Comparison of ENCODE assay signal across 17 cellular contexts in the genomic region with DNA sequence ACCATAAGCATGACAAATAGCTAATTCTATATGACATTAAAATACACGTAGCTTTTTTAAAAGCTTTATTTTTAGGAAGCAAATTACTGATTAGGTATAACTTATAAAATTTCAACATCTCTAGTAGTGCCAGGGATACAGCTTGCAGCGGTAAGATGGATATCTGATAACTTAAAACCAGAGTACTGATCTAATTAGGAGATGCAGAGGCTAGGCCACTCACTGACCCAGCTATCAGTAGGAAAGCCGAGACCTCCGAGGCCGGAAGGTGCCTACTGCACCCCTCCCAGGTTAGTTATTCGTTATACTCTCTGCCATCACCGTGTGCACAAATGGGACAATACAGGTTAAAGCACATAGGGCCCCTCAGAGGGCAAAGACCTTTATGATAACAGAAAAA.
"Had no signal": no experiment of that assay in that cellular context is flagged by ENCODE, and none has a peak within 500 bp of the region (broad histone marks: within the 10 kb centered on the region; RNA-seq: fewer than 3 reads in every experiment).

No MANE protein-coding gene starts in this region.

- H3K4me1 ChIP-seq: ascending aorta, breast epithelium, lower lobe of right lung, tibial artery, uterus had no signal

- ATAC-seq: heart left ventricle, left cardiac atrium, lower lobe of right lung, right cardiac atrium had no signal

- H3K4me3 ChIP-seq: ascending aorta, breast epithelium, heart left ventricle, lower lobe of right lung, skin epidermis, tibial artery, uterus had no signal

- H3K9me3 ChIP-seq: lower lobe of right lung, uterus had no signal

- H3K36me3 ChIP-seq: ascending aorta, breast epithelium, uterus had no signal

- H3K27ac ChIP-seq: ascending aorta, breast epithelium, epithelial cell of prostate, heart left ventricle, lower lobe of right lung, skin epidermis, tibial artery had no signal

- DNase-seq: activated CD4-positive, alpha-beta T cell treated with anti-CD3 and anti-CD28 coated beads, Interleukin-2, amount 50 U/mL, for 1 hour; activated gamma-delta T cell treated with Interleukin-2 at 50 U/mL for 16 hours; activated T-cell treated with anti-CD3 and anti-CD28 coated beads, Interleukin-2, amount 50 U/mL, for 48 hours; heart left ventricle; left cardiac atrium; lower lobe of right lung; right cardiac atrium; stimulated activated CD4-positive, alpha-beta T cell treated with anti-CD3 and anti-CD28 coated beads, Interleukin-15, amount 100 ng/mL, for 24 hours; stimulated activated CD4-positive, alpha-beta T cell treated with anti-CD3 and anti-CD28 coated beads, Interleukin-4, amount 100 ng/mL, for 1 hour; stimulated activated naive CD4-positive, alpha-beta T cell; T-helper 2 cell; tibial artery; uterus had no signal

- H3K27me3 ChIP-seq: ascending aorta, breast epithelium, heart left ventricle, tibial artery, uterus had no signal
